1 cellular context compared by ENCODE assay signal in the genomic region with DNA sequence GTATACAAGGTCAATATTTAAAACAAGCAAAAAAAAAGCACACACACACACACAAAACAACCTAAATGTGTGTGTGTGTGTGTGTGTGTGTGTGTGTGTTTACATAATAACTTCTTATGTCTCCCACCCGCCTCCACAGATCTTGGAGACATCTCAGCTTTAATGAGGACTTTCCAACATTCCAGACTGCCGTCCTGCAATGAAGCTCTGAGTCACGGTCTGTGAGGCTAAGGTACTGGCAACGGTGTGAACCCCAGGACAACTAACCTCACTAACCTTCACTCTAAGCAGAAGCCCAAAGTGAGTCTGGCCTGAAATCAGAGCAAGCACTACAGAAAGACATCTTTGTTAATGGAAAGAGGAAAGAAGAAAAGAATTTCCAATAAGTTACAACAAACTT.
TF ChIP-seq lines count a peak whose summit lies in the region.

No MANE protein-coding gene starts in this region.

TF ChIP-seq in K562, 482 proteins besides CTCF, POLR2A, EP300 and RAD21 (continued from another document):
- TF ChIP-seq CTCFL (IDR thresholded peaks at IDR 0.05; ENCODE audit: borderline replicate concordance, insufficient read depth, low read depth, low read length, poor library complexity, severe bottlenecking) (no peak), ZNF778 (CRISPR knock-in tag; IDR thresholded peaks at IDR 0.05) (no peak), PHF8 (IDR thresholded peaks at IDR 0.05; ENCODE audit: borderline replicate concordance, low read length) (no peak), ELF4 (CRISPR knock-in tag; IDR thresholded peaks at IDR 0.05) (no peak), ZNF146 (CRISPR knock-in tag; IDR thresholded peaks at IDR 0.05; ENCODE audit: unreplicated experiment) (no peak), BHLHE40 (IDR thresholded peaks at IDR 0.05; ENCODE audit: low read length) (no peak), ZBTB9 (CRISPR knock-in tag; IDR thresholded peaks at IDR 0.05) (no peak)
